Comparison of ENCODE assay signal across 9 cellular contexts in the genomic region with DNA sequence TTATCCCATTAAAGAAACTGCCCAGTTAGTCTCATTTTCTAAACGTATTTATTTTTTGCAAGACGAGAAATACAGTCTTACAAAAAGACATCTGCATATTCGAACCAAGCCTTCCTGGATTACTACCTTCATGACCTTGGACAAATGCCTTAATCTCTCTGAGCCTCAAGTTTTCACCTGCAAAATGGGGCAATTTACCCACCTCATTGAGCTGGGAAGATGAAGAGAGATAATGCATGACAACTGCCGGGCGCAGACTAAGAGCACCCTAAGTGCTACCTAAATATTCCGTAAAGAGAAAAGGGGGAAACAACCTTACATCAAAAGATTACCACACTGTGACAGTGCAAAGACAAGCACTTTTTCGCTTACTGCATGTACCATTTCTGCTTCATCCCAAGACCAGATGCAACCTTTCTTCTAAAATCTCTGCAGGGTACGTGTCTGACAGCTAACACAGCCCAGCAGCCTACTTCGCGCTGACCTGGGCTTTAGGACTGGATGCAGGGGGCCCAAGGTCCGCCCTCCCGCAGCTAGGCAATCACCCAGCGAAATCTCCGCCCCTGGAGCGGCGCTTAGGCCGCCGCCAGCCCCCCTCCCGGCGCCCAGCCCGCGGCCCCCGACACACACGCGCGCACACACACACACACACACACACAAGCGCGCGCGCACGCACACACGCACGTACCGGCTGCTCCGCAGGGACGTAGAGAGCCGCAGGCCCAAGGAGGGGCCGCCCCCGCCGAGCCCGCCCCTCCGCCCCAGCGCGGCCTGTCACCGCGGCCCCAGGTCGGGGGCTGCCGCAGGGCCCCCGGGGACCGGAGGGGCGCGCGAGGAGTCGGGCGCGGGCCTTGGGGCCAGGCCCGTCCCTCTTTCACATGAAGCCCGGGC. TPM values are rescaled to one million over a fixed set of nuclear protein-coding genes. Genes with fewer than 3 reads are reported as not detected.
DNase-seq lines count a peak whose midpoint lies in the region; ATAC-seq, FAIRE-seq and TF ChIP-seq lines count a peak whose summit lies in the region.
"Had no signal": no experiment of that assay in that cellular context is flagged by ENCODE, and none has a peak within 500 bp of the region (broad histone marks: within the 10 kb centered on the region; RNA-seq: fewer than 3 reads in every experiment).

No MANE protein-coding gene starts in this region.

- TF ChIP-seq CTCF in endothelial cell of umbilical vein (IDR thresholded peaks at IDR 0.05; ENCODE audit: extremely low read depth in 1 of 2, insufficient read depth in 1 of 2, low read depth in 1 of 2, low read length in 2 of 2): no peak

- CTCF ChIA-PET in CD4-positive, alpha-beta memory T cell (lab: Charles Lee; ENCODE audit: partially characterized antibody): interaction anchor here (2.5 kb wide), 1 partner anchor 29 kb away, joined by 13 read pairs; no protein-coding TSS in a partner anchor
- CTCF ChIA-PET in endothelial cell of umbilical vein (lab: Charles Lee): interaction anchor here (1.8 to 2.0 kb wide), 2 partner anchors 28 to 92 kb away, joined by 5 to 6 read pairs; no protein-coding TSS in a partner anchor

- dilution Hi-C loops in endothelial cell of umbilical vein (cut with MboI; ENCODE audit: extremely low pct_ligation_motif_present, low sequenced_read_pairs): no loop called here

- TSS peak; percentile 37 for BruUV-seq in endothelial cell of umbilical vein (replicated peaks; lab: Mats Ljungman, UMichigan)

- peak; percentile 77 for FAIRE-seq in endothelial cell of umbilical vein (lab: Jason Lieb, UNC)
- FAIRE-seq: colon had no signal

- H3K4me3 ChIP-seq in CD4-positive, alpha-beta memory T cell (ENCODE audit: low read length in 2 of 2): peak overlapping the region; percentile 62 to 65
- peak overlapping the region; percentile 69 to 77 (median 75) for H3K4me3 ChIP-seq in endothelial cell of umbilical vein (replicated peaks in 1 of 3; ENCODE audit: insufficient read depth in 1 of 3, low read depth in 1 of 3, low read length in 3 of 3)

- peaks cover 41% of the 10 kb centered on the region for H3K79me2 ChIP-seq in endothelial cell of umbilical vein (ENCODE audit: control insufficient read depth, insufficient read depth, low read length)

- peaks cover 55% of the 10 kb centered on the region for H3K4me1 ChIP-seq in CD4-positive, alpha-beta memory T cell (ENCODE audit: insufficient read depth, low read length)
- peaks cover 25% of the 10 kb centered on the region for H3K4me1 ChIP-seq in endothelial cell of umbilical vein (ENCODE audit: control insufficient read depth, extremely low read depth, insufficient read depth, low read length)

- no peaks in the 10 kb centered on the region for H3K9me3 ChIP-seq in CD4-positive, alpha-beta memory T cell (ENCODE audit: control insufficient read depth in 1 of 2, low read length in 2 of 2)
- H3K9me3 ChIP-seq in endothelial cell of umbilical vein (replicated peaks; ENCODE audit: control insufficient read depth, insufficient read depth, low read length): no peaks in the 10 kb centered on the region

- H3K36me3 ChIP-seq in CD4-positive, alpha-beta memory T cell (ENCODE audit: insufficient read depth, low read length): no peaks in the 10 kb centered on the region
- H3K36me3 ChIP-seq in endothelial cell of umbilical vein (ENCODE audit: control insufficient read depth in 2 of 2, extremely low read depth in 1 of 2, insufficient read depth in 2 of 2, low read length in 2 of 2): no peaks in the 10 kb centered on the region

- H3K9me1 ChIP-seq in endothelial cell of umbilical vein (replicated peaks; ENCODE audit: control insufficient read depth, extremely low read depth, insufficient read depth, low read length): peaks cover 4% of the 10 kb centered on the region

- peak; percentile 83 to 88 (median 85) for DNase-seq in CD4-positive, alpha-beta memory T cell
- DNase-seq in HT1080 (ENCODE audit: low read depth) (peak; percentile 91), NOMO-1 treated with DMSO at 0.1 percent for 48 hours (lab: John Stamatoyannopoulos, UW; ENCODE audit: unreplicated experiment) (peak; percentile 74), endothelial cell of umbilical vein (ENCODE audit: low read depth, low spot score) (peak; percentile 90), middle frontal gyrus (ENCODE audit: extremely low spot score, low spot score) (peak; percentile 55)
- peak; percentile 80 for DNase-seq in activated CD8-positive, alpha-beta memory T cell treated with anti-CD3 and anti-CD28 coated beads, Interleukin-2, amount 50 U/mL, for 4 hours
- DNase-seq in stimulated activated CD8-positive, alpha-beta memory T cell treated with anti-CD3 and anti-CD28 coated beads, Interleukin-2, amount 100 ng/mL, for 1 hour (ENCODE audit: low read depth in 2 of 2): peak; percentile 56 to 66

- peaks cover 0 to 8% (median 0%) of the 10 kb centered on the region in 8 donors for H3K9me3 Mint-ChIP-seq in CD4-positive, alpha-beta memory T cell

- H3K9ac ChIP-seq in endothelial cell of umbilical vein (replicated peaks; ENCODE audit: extremely low read depth, insufficient read depth, low read length): peak overlapping the region; percentile 98

- peak overlapping the region; percentile 86 to 97 (median 94) for H3K4me3 Mint-ChIP-seq in CD4-positive, alpha-beta memory T cell

- no peaks in the 10 kb centered on the region for H3K27me3 Mint-ChIP-seq in CD4-positive, alpha-beta memory T cell

- peak overlapping the region; percentile 87 to 99 (median 94) for H3K27ac Mint-ChIP-seq in CD4-positive, alpha-beta memory T cell

- peak overlapping the region; percentile 97 for H3K27ac ChIP-seq in CD4-positive, alpha-beta memory T cell (ENCODE audit: low read depth, low read length)
- peak overlapping the region; percentile 94 for H3K27ac ChIP-seq in endothelial cell of umbilical vein (ENCODE audit: insufficient read depth, low read depth, low read length)

- POLR2A ChIA-PET in CD4-positive, alpha-beta memory T cell (lab: Charles Lee; ENCODE audit: partially characterized antibody): interaction anchor here (1.2 to 6.7 kb wide), 4 partner anchors 9 to 94 kb away, joined by 4 to 104 read pairs (median 8); partner anchors contain the start of gene ERCC3
- POLR2A ChIA-PET in endothelial cell of umbilical vein (lab: Charles Lee): interaction anchor here (0.5 kb wide), 1 partner anchor 10 kb away, joined by 4 read pairs; no protein-coding TSS in a partner anchor

- peaks cover 3% of the 10 kb centered on the region for H4K20me1 ChIP-seq in endothelial cell of umbilical vein (replicated peaks; ENCODE audit: control insufficient read depth, extremely low read depth, insufficient read depth, low read length)

- H2AFZ ChIP-seq in endothelial cell of umbilical vein (ENCODE audit: low read depth, low read length): peak overlapping the region; percentile 73

- H3K36me3 Mint-ChIP-seq in CD4-positive, alpha-beta memory T cell: peaks cover 3 to 17% of the 10 kb centered on the region in 2 donors

- intact Hi-C loops in CD4-positive, alpha-beta memory T cell (cut with micrococcal nuclease): loop anchor here (1.0 to 10.0 kb wide), 5 partner anchors 8 to 730 kb away; partner anchors contain the start of genes GYPC, POLR2D and SAP130
- intact Hi-C loops in endothelial cell of umbilical vein (cut with micrococcal nuclease): loop anchor here (1.0 to 5.0 kb wide), 3 partner anchors 21 to 322 kb away; no protein-coding TSS in a partner anchor

- peak; percentile 56 for ATAC-seq in GM21360 (IDR thresholded peaks at IDR 0.05; ENCODE audit: unreplicated experiment)

- no peak for TF ChIP-seq POLR2A in endothelial cell of umbilical vein (IDR thresholded peaks at IDR 0.05; ENCODE audit: low read depth, low read length)

- H3K27me3 ChIP-seq in CD4-positive, alpha-beta memory T cell (ENCODE audit: insufficient read depth, low read length): no peaks in the 10 kb centered on the region
- no peaks in the 10 kb centered on the region for H3K27me3 ChIP-seq in endothelial cell of umbilical vein (ENCODE audit: control insufficient read depth in 2 of 2, insufficient read depth in 2 of 2, low read length in 2 of 2)

- H3K4me2 ChIP-seq in endothelial cell of umbilical vein (ENCODE audit: insufficient read depth, low read length): peak overlapping the region; percentile 74

- peaks cover 50 to 76% (median 58%) of the 10 kb centered on the region in 4 donors for H3K4me1 Mint-ChIP-seq in CD4-positive, alpha-beta memory T cell

TF ChIP-seq in endothelial cell of umbilical vein, 7 proteins besides CTCF, POLR2A, EP300 and RAD21 (continues in another document):
- TF ChIP-seq MAX (IDR thresholded peaks at IDR 0.05; ENCODE audit: insufficient read depth, insufficient read length): no peak

RNA-seq across cellular contexts. Expression of gene MAP3K2, which starts 0.8 kb away (rescaled TPM):
- total RNA-seq in CD4-positive, alpha-beta memory T cell: 10 to 100 TPM; 85.6 to 87.2 TPM
- polyA plus RNA-seq in CD4-positive, alpha-beta memory T cell: 10 to 100 TPM; 42.5 to 63.4 TPM
- 19.8 and 30.7 TPM in 2 replicates for total RNA-seq in HT1080 (2014; rRNA removed; shearing (Covaris generic))
- polyA plus RNA-seq in HT1080 (2015; cell fraction: cytosol; rRNA removed): 9.7 and 16.0 TPM in 2 replicates
- polyA plus RNA-seq in HT1080 (2015; cell fraction: nucleus; rRNA removed): 11.2 and 13.1 TPM in 2 replicates
- total RNA-seq in endothelial cell of umbilical vein: 20.5 and 25.7 TPM in 2 replicates
- 2.6 and 3.4 TPM in 2 replicates for polyA plus RNA-seq in endothelial cell of umbilical vein
- polyA plus RNA-seq in endothelial cell of umbilical vein (2011; cell fraction: cytosol; rRNA removed): 3.4 TPM in 2 replicates
- polyA plus RNA-seq in endothelial cell of umbilical vein (2011; cell fraction: nucleus; rRNA removed): 11.8 and 12.3 TPM in 2 replicates
- polyA plus RNA-seq in endothelial cell of umbilical vein (2012): 7.5 and 7.7 TPM in 2 replicates
- 14.2 and 20.6 TPM in 2 replicates for polyA minus RNA-seq in endothelial cell of umbilical vein
- polyA minus RNA-seq in endothelial cell of umbilical vein (2011; cell fraction: cytosol; rRNA and poly(A)+ RNA removed): 39.7 TPM
- polyA minus RNA-seq in endothelial cell of umbilical vein (2011; cell fraction: nucleus; rRNA and poly(A)+ RNA removed): 20.2 and 21.3 TPM in 2 replicates

RNA-seq across cellular contexts. Expression of gene PROC, which starts 31.2 kb away (rescaled TPM):
- not detected for total RNA-seq in CD4-positive, alpha-beta memory T cell
- polyA plus RNA-seq in CD4-positive, alpha-beta memory T cell: not detected
- not detected in 2 replicates for total RNA-seq in HT1080 (2014; rRNA removed; shearing (Covaris generic))
- not detected in 2 replicates for polyA plus RNA-seq in HT1080 (2015; cell fraction: cytosol; rRNA removed)
- polyA plus RNA-seq in HT1080 (2015; cell fraction: nucleus; rRNA removed): not detected in 2 replicates
- not detected in 2 replicates for total RNA-seq in endothelial cell of umbilical vein
- polyA plus RNA-seq in endothelial cell of umbilical vein: 0.06 TPM in 1 of 2 replicates, not detected in the other
- polyA plus RNA-seq in endothelial cell of umbilical vein (2011; cell fraction: cytosol; rRNA removed): not detected in 2 replicates
- polyA plus RNA-seq in endothelial cell of umbilical vein (2011; cell fraction: nucleus; rRNA removed): 0.18 TPM in 1 of 2 replicates, not detected in the other
- polyA plus RNA-seq in endothelial cell of umbilical vein (2012): 0.13 TPM in 1 of 2 replicates, not detected in the other
- polyA minus RNA-seq in endothelial cell of umbilical vein: not detected in 2 replicates
- not detected for polyA minus RNA-seq in endothelial cell of umbilical vein (2011; cell fraction: cytosol; rRNA and poly(A)+ RNA removed)
- polyA minus RNA-seq in endothelial cell of umbilical vein (2011; cell fraction: nucleus; rRNA and poly(A)+ RNA removed): not detected in 2 replicates

Comparison
In these comparisons a context has a peak if more than half of its experiments do, and no peak if none do; other contexts are left out.
1. Peak in every context shown above with its lines: DNase-seq, ATAC-seq, H3K4me3 ChIP-seq and H3K27ac ChIP-seq.